25 cellular contexts compared by ENCODE assay signal in the genomic region with DNA sequence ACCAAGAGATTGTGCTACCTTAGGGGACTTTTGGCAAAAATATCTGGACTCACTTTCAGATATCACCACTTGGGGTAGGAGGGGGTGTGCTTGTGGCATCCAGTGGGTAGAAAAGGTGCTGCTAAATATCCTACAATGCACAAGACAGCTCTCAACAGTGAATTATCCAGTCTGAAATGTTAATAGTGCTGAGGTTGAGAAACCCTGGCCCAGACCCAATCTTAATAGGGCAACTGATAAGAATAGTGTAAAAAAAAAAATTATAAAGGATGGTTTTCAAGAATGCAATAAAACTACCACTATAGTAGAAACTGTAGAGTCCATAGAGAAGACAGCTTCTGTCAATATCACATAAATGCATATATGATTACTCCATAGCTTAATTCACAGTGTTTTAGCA.
"Had no signal": no experiment of that assay in that cellular context is flagged by ENCODE, and none has a peak within 500 bp of the region (broad histone marks: within the 10 kb centered on the region; RNA-seq: fewer than 3 reads in every experiment).

No MANE protein-coding gene starts in this region.

- DNase-seq: naive thymus-derived CD4-positive, alpha-beta T cell; natural killer cell; occipital lobe; ovary; posterior cingulate gyrus; psoas muscle; right cardiac atrium; right lobe of liver; sigmoid colon; small intestine; stimulated activated CD4-positive, alpha-beta T cell treated with anti-CD3 and anti-CD28 coated beads, Interleukin-15, amount 100 ng/mL, for 24 hours; stimulated activated CD4-positive, alpha-beta T cell treated with anti-CD3 and anti-CD28 coated beads, Interleukin-2, amount 100 ng/mL, for 24 hours; stimulated activated CD4-positive, alpha-beta T cell treated with anti-CD3 and anti-CD28 coated beads, Interleukin-2, amount 100 ng/mL, for 48 hours; stimulated activated CD4-positive, alpha-beta T cell treated with anti-CD3 and anti-CD28 coated beads, Interleukin-4, amount 100 ng/mL, for 24 hours; stimulated activated naive B cell treated with anti-CD40 and anti-IgM and Interleukin-4, amounts not matched to agents 10 μg/mL and 1 μg/mL and 100 μg/mL, for 72 hours; stimulated activated naive CD4-positive, alpha-beta T cell treated with Interleukin-2 at 50 U/mL for 16 hours; stomach; thyroid gland; trophoblast cell; upper lobe of left lung had no signal

- H3K27me3 ChIP-seq: neural progenitor cell, ovary, right lobe of liver, sigmoid colon, stomach, thyroid gland, tibial nerve, upper lobe of left lung, vagina had no signal

- H3K79me2 ChIP-seq: parathyroid adenoma had no signal

- H3K27ac ChIP-seq: neural progenitor cell, ovary, parathyroid adenoma, psoas muscle, right lobe of liver, sigmoid colon, stomach, thoracic aorta, thyroid gland, tibial nerve, upper lobe of left lung, vagina had no signal

- H3K4me2 ChIP-seq: neural progenitor cell had no signal

- H3K9me3 ChIP-seq: ovary, psoas muscle, right lobe of liver, sigmoid colon, stomach, thoracic aorta, thyroid gland, tibial nerve, upper lobe of left lung, vagina had no signal

- H2AFZ ChIP-seq: neural progenitor cell, parathyroid adenoma had no signal

- H3K4me3 ChIP-seq: neural progenitor cell, ovary, psoas muscle, right lobe of liver, sigmoid colon, stomach, thoracic aorta, thyroid gland, tibial nerve, upper lobe of left lung, vagina had no signal

- H3K36me3 ChIP-seq: neural progenitor cell, ovary, right lobe of liver, sigmoid colon, stomach, thoracic aorta, thyroid gland, tibial nerve, upper lobe of left lung, vagina had no signal

- H3K4me1 ChIP-seq: neural progenitor cell, parathyroid adenoma, psoas muscle, right lobe of liver, sigmoid colon, stomach, thyroid gland, tibial nerve, upper lobe of left lung, vagina had no signal
